In the genomic region with DNA sequence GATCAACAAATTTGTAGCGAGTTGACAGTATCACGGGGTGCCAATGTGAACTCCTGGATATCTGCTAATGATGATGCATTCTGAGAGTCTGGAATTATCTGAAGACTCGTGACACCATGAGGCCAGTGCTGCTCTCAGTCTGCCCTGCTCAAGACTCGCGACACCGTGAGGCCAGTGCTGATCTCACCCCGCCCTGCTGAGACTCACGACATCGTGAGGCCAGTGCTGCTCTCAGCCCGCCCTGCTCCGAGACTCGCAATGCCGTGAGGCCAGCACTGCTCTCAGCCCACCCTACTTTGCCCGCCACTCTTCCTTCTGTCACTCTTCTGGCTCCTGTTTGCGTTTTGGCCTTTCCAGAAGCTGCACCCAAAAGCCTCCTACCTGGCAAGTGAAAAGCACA, we compare ENCODE assay signal across 26 cellular contexts.
"Had no signal": no experiment of that assay in that cellular context is flagged by ENCODE, and none has a peak within 500 bp of the region (broad histone marks: within the 10 kb centered on the region; RNA-seq: fewer than 3 reads in every experiment).

No MANE protein-coding gene starts in this region.

- DNase-seq: naive B cell; naive thymus-derived CD8-positive, alpha-beta T cell; nephron progenitor cell; occipital lobe; pancreas; right lobe of liver; sigmoid colon; small intestine; stimulated activated CD4-positive, alpha-beta T cell treated with anti-CD3 and anti-CD28 coated beads, Interleukin-15, amount 100 ng/mL, for 24 hours; stimulated activated CD4-positive, alpha-beta T cell treated with anti-CD3 and anti-CD28 coated beads, Interleukin-2, amount 100 ng/mL, for 24 hours; stimulated activated CD4-positive, alpha-beta T cell treated with anti-CD3 and anti-CD28 coated beads, Interleukin-2, amount 100 ng/mL, for 48 hours; stimulated activated CD4-positive, alpha-beta T cell treated with anti-CD3 and anti-CD28 coated beads, Interleukin-4, amount 100 ng/mL, for 24 hours; stimulated activated naive B cell treated with anti-CD40 and anti-IgM and Interleukin-4, amounts not matched to agents 10 μg/mL and 1 μg/mL and 100 μg/mL, for 72 hours; stimulated activated naive CD4-positive, alpha-beta T cell treated with Interleukin-2 at 50 U/mL for 16 hours; stomach; thyroid gland; trophoblast cell; upper lobe of right lung; uterus had no signal

- H3K27me3 Mint-ChIP-seq: naive B cell; natural killer cell treated with Interleukin-12 subunit alpha and Interleukin-12 subunit beta and Interleukin-15 and Interleukin-18, amount 100 ng/mL, for 72 hours; stimulated activated naive B cell treated with anti-CD40 and anti-IgM and Interleukin-4, amounts not matched to agents 10 μg/mL and 1 μg/mL and 100 μg/mL, for 72 hours; stimulated activated naive CD8-positive, alpha-beta T cell treated with anti-CD3 and anti-CD28 coated beads, Interleukin-15, Interleukin-2, amounts not matched to agents 100 ng/mL and 50 ng/mL, for 24 hours had no signal

- H3K27ac Mint-ChIP-seq: natural killer cell treated with Interleukin-12 subunit alpha and Interleukin-12 subunit beta and Interleukin-15 and Interleukin-18, amount 100 ng/mL, for 72 hours; nephron progenitor cell; stimulated activated effector memory CD8-positive, alpha-beta T cell treated with anti-CD3 and anti-CD28 coated beads, Interleukin-12 subunit alpha, Interleukin-12 subunit beta, amount 100 ng/mL, for 72 hours; stimulated activated naive B cell treated with anti-CD40 and anti-IgM and Interleukin-4, amounts not matched to agents 10 μg/mL and 1 μg/mL and 100 μg/mL, for 72 hours; stimulated activated naive CD8-positive, alpha-beta T cell treated with anti-CD3 and anti-CD28 coated beads, Interleukin-15, Interleukin-2, amounts not matched to agents 100 ng/mL and 50 ng/mL, for 24 hours had no signal

- H3K36me3 Mint-ChIP-seq: stimulated activated effector memory CD8-positive, alpha-beta T cell treated with anti-CD3 and anti-CD28 coated beads, Interleukin-12 subunit alpha, Interleukin-12 subunit beta, amount 100 ng/mL, for 72 hours had no signal

- H3K4me1 Mint-ChIP-seq: naive B cell; nephron progenitor cell; stimulated activated effector memory CD8-positive, alpha-beta T cell treated with anti-CD3 and anti-CD28 coated beads, Interleukin-12 subunit alpha, Interleukin-12 subunit beta, amount 100 ng/mL, for 72 hours; stimulated activated naive B cell treated with anti-CD40 and anti-IgM and Interleukin-4, amounts not matched to agents 10 μg/mL and 1 μg/mL and 100 μg/mL, for 72 hours had no signal

- H3K4me3 Mint-ChIP-seq: naive B cell; naive thymus-derived CD8-positive, alpha-beta T cell; natural killer cell treated with Interleukin-12 subunit alpha and Interleukin-12 subunit beta and Interleukin-15 and Interleukin-18, amount 100 ng/mL, for 72 hours; nephron progenitor cell; neural crest cell; stimulated activated effector memory CD8-positive, alpha-beta T cell treated with anti-CD3 and anti-CD28 coated beads, Interleukin-12 subunit alpha, Interleukin-12 subunit beta, amount 100 ng/mL, for 72 hours; stimulated activated naive B cell treated with anti-CD40 and anti-IgM and Interleukin-4, amounts not matched to agents 10 μg/mL and 1 μg/mL and 100 μg/mL, for 72 hours; stimulated activated naive CD8-positive, alpha-beta T cell treated with anti-CD3 and anti-CD28 coated beads, Interleukin-15, Interleukin-2, amounts not matched to agents 100 ng/mL and 50 ng/mL, for 24 hours had no signal

- FAIRE-seq: pancreas, small intestine had no signal

- H3K27ac ChIP-seq: pancreas, prostate gland, right lobe of liver, sigmoid colon, stomach, thoracic aorta, thyroid gland, tibial nerve, upper lobe of right lung, uterus had no signal

- H3K27me3 ChIP-seq: pancreas, right lobe of liver, sigmoid colon, stomach, thyroid gland, tibial nerve, upper lobe of right lung, uterus had no signal

- H3K9me3 ChIP-seq: pancreas, prostate gland, right lobe of liver, thyroid gland, uterus had no signal

- H3K4me1 ChIP-seq: pancreas, prostate gland, right lobe of liver, sigmoid colon, stomach, thyroid gland, tibial nerve, upper lobe of right lung, uterus had no signal

- ATAC-seq: naive thymus-derived CD8-positive, alpha-beta T cell; pancreas; right lobe of liver; stimulated activated effector memory CD8-positive, alpha-beta T cell treated with anti-CD3 and anti-CD28 coated beads, Interleukin-12 subunit alpha, Interleukin-12 subunit beta, amount 100 ng/mL, for 72 hours; stimulated activated naive B cell treated with anti-CD40 and anti-IgM and Interleukin-4, amounts not matched to agents 10 μg/mL and 1 μg/mL and 100 μg/mL, for 72 hours had no signal

- H3K36me3 ChIP-seq: pancreas, prostate gland, right lobe of liver, sigmoid colon, thoracic aorta, thyroid gland, tibial nerve, upper lobe of right lung, uterus had no signal

- H3K4me3 ChIP-seq: pancreas, prostate gland, right lobe of liver, sigmoid colon, stomach, thoracic aorta, thyroid gland, tibial nerve, upper lobe of right lung, uterus had no signal
